Comparison of ENCODE assay signal across 1 cellular context in genomic region chr3:108511490-108511889, GRCh38.
TF ChIP-seq lines count a peak whose summit lies in the region.

No MANE protein-coding gene starts in this region.

TF ChIP-seq in GM12878, 131 proteins besides CTCF, POLR2A, EP300 and RAD21 (continued from another document):
- TF ChIP-seq E4F1 (IDR thresholded peaks at IDR 0.05; ENCODE audit: borderline replicate concordance, partially characterized antibody) (no peak), ZBTB11 (CRISPR knock-in tag; IDR thresholded peaks at IDR 0.05) (no peak), NR2C2 (IDR thresholded peaks at IDR 0.05; ENCODE audit: borderline replicate concordance, control insufficient read depth, insufficient read length, low read depth) (no peak), PAX5 (IDR thresholded peaks at IDR 0.05; ENCODE audit: borderline replicate concordance, low read depth, low read length) (no peak), E2F4 (IDR thresholded peaks at IDR 0.05; ENCODE audit: low read depth, low read length) (no peak), YBX1 (IDR thresholded peaks at IDR 0.05) (no peak), SIN3A (IDR thresholded peaks at IDR 0.05; ENCODE audit: low read depth, low read length) (no peak), ATF3 (IDR thresholded peaks at IDR 0.05; ENCODE audit: borderline replicate concordance, extremely low read depth, low read depth, low read length) (no peak)
